Comparison of ENCODE assay signal across 8 cellular contexts in genomic region chr4:55386073-55386472, GRCh38. TPM values are rescaled to one million over a fixed set of nuclear protein-coding genes. Genes with fewer than 3 reads are reported as not detected.
DNase-seq lines count a peak whose midpoint lies in the region; ATAC-seq and TF ChIP-seq lines count a peak whose summit lies in the region.

No MANE protein-coding gene starts in this region.

- peak; percentile 93 for ATAC-seq in GM18502 (IDR thresholded peaks at IDR 0.05; ENCODE audit: poor library complexity, unreplicated experiment)
- no peak for ATAC-seq in HG03108 (IDR thresholded peaks at IDR 0.05; ENCODE audit: unreplicated experiment)
- no peak for ATAC-seq in heart left ventricle

- DNase-seq in H7: peak; percentile 43
- peak; percentile 14 for DNase-seq in NCI-H69 (lab: John Stamatoyannopoulos, UW)
- peak; percentile 31 for DNase-seq in fibroblast of villous mesenchyme (ENCODE audit: low read depth)
- no peak for DNase-seq in KG1 (lab: John Stamatoyannopoulos, UW)
- DNase-seq in heart left ventricle: no peak
- no peak for DNase-seq in GM10266 (ENCODE audit: extremely low spot score)

- H3K27me3 ChIP-seq in H7 (ENCODE audit: control insufficient read depth, insufficient read depth, low read length) (no peaks in the 10 kb centered on the region), heart left ventricle (no peaks in the 10 kb centered on the region)

- TF ChIP-seq POLR2A in heart left ventricle (IDR thresholded peaks at IDR 0.05): no peak

- intact Hi-C loops in heart left ventricle (cut with DNase I): no loop called here

- peaks cover 0 to 12% (median 0%) of the 10 kb centered on the region in 12 donors for H3K4me1 ChIP-seq in heart left ventricle

- H3K9me3 ChIP-seq in heart left ventricle: no peaks in the 10 kb centered on the region

- no peaks in the 10 kb centered on the region for H3K36me3 ChIP-seq in H7 (replicated peaks; ENCODE audit: control insufficient read depth, insufficient read depth, low read length)
- H3K36me3 ChIP-seq in heart left ventricle: no peaks in the 10 kb centered on the region

- no peak overlapping the region for H3K4me3 ChIP-seq in H7 (ENCODE audit: insufficient read depth, low read depth, low read length)
- H3K4me3 ChIP-seq in fibroblast of villous mesenchyme (ENCODE audit: low read depth, low read length): no peak overlapping the region
- H3K4me3 ChIP-seq in heart left ventricle: no peak overlapping the region

- no peak overlapping the region for H3K27ac ChIP-seq in heart left ventricle

- TF ChIP-seq CTCF in fibroblast of villous mesenchyme (IDR thresholded peaks at IDR 0.05; ENCODE audit: insufficient read depth, low read depth, low read length) (no peak), heart left ventricle (IDR thresholded peaks at IDR 0.05) (no peak), GM10266 (IDR thresholded peaks at IDR 0.05; ENCODE audit: control insufficient read depth, insufficient read depth, low read depth, missing control alignments) (no peak)

RNA-seq across cellular contexts. Expression of gene TMEM165, which starts 9.7 kb away (rescaled TPM):
- total RNA-seq in H7 (2014; rRNA removed; shearing (Covaris generic)): 84.0 and 88.0 TPM in 2 replicates
- 123 and 186 TPM in 2 replicates for total RNA-seq in fibroblast of villous mesenchyme
- total RNA-seq in heart left ventricle: 10 to 100 TPM; 28.2 to 78.3 (median 53.9) TPM
- polyA plus RNA-seq in heart left ventricle: 10 to 100 TPM; 36.4 to 78.7 TPM

RNA-seq across cellular contexts. Expression of gene SRD5A3, which starts 40.0 kb away (rescaled TPM):
- total RNA-seq in H7 (2014; rRNA removed; shearing (Covaris generic)): 31.9 and 33.9 TPM in 2 replicates
- total RNA-seq in fibroblast of villous mesenchyme: 6.8 and 8.6 TPM in 2 replicates
- 10 to 100 TPM in 3 of 9 donors, 1 to 10 TPM in 6; 4.5 to 16.8 (median 7.8) TPM for total RNA-seq in heart left ventricle
- polyA plus RNA-seq in heart left ventricle: 1 to 10 TPM; 4.5 to 9.7 TPM

Comparison
In these comparisons a context has a peak if more than half of its experiments do, and no peak if none do; other contexts are left out.
1. DNase-seq: peak in H7 (single experiment), NCI-H69 (single experiment) and fibroblast of villous mesenchyme (single experiment); none in KG1 (single experiment), heart left ventricle (0 of 5) and GM10266 (single experiment).